Comparison of ENCODE assay signal across 16 cellular contexts in the genomic region with DNA sequence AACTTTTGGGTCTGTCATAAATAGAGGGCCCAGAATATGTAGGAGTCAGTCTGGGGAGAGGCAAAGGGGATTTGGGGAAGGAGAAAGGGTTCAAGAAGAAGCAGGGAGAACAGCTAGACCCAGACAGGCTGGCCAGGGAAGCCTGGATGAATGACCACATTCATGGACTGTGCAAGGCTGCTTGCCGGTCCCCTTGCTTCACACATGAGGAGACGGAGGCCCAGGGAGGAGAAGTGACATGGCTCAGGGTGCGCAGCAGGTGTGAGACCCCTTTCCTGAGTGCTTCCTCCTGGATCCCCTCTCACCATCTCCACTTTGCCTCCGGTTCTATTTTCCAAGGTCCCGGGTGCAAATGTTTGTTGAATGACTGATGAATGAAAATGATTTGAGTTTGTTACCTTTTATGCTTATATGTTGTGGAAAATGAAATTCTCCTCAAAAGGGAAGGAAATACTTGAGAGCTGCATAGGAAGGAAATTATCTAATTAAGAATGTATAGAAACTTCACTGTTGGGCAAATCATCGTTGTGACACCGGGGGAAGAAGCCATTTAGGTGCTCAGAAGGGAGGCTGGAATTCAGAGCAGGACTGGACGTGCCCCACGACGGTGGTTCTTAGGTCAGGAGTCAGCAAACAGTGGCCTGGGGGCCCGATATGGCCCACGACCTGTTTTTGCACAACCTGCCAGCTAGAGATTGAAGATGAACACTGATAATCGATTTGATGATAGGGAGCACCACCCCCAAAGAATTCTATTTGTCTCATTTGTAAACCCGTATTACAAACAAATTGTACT. TPM values are rescaled to one million over a fixed set of nuclear protein-coding genes. Genes with fewer than 3 reads are reported as not detected.
DNase-seq lines count a peak whose midpoint lies in the region; ATAC-seq, FAIRE-seq and TF ChIP-seq lines count a peak whose summit lies in the region.
"Had no signal": no experiment of that assay in that cellular context is flagged by ENCODE, and none has a peak within 500 bp of the region (broad histone marks: within the 10 kb centered on the region; RNA-seq: fewer than 3 reads in every experiment).

No MANE protein-coding gene starts in this region.

- H3K4me1 ChIP-seq in CD4-positive, CD25-positive, alpha-beta regulatory T cell (ENCODE audit: control insufficient read depth, insufficient read depth, low read length, poor library complexity, severe bottlenecking) = peaks cover 12% of the 10 kb centered on the region
- H3K4me1 ChIP-seq in K562 (replicated peaks in 1 of 2; ENCODE audit: control insufficient read depth in 2 of 2, insufficient read depth in 2 of 2, low read length in 2 of 2) = peaks cover 13 to 19% of the 10 kb centered on the region in 2 experiments
- H3K4me1 ChIP-seq in Karpas-422 (ENCODE audit: low read length) = no peaks in the 10 kb centered on the region

- 0 out of 2 replicates have a peak overlapping the region, but pooled peaks have one; percentile 23 for H2AFZ ChIP-seq in K562 (ENCODE audit: low read depth, low read length)
- no peak overlapping the region for H2AFZ ChIP-seq in Karpas-422 (ENCODE audit: low read length)

- CTCF ChIA-PET in K562 (lab: Yijun Ruan, JAX; ENCODE audit: low intra/inter-chr PET ratio) = no interaction called here

- peak overlapping the region; percentile 8 for H3K4me3 ChIP-seq in CD4-positive, CD25-positive, alpha-beta regulatory T cell (ENCODE audit: low read depth, low read length)
- H3K4me3 ChIP-seq in GM12875 (ENCODE audit: low read depth, low read length) = peak overlapping the region; percentile 18
- no peak overlapping the region for H3K4me3 ChIP-seq in K562
- no peak overlapping the region for H3K4me3 ChIP-seq in Karpas-422 (ENCODE audit: low read length)

- peak overlapping the region in 3 of 4 donors; percentile 9 to 59 (median 14) for H3K4me3 Mint-ChIP-seq in CD4-positive, CD25-positive, alpha-beta regulatory T cell
- H3K4me3 Mint-ChIP-seq in natural killer cell = peak overlapping the region; percentile 99

- FAIRE-seq in K562 (lab: Jason Lieb, UNC) = no peak
- FAIRE-seq in GM12892 (lab: Jason Lieb, UNC) = no peak
- FAIRE-seq: kidney had no signal

- no peak for DNase-seq in CD4-positive, CD25-positive, alpha-beta regulatory T cell
- DNase-seq in K562 (ENCODE audit: extremely low read depth in 1 of 4, low spot score in 3 of 4) (peak in 1 of 4 experiments; percentile 5), natural killer cell (no peak), Karpas-422 (no peak), GM12892 (ENCODE audit: insufficient read length) (no peak)
- DNase-seq: activated CD4-positive, alpha-beta T cell treated with anti-CD3 and anti-CD28 coated beads, Interleukin-2, amount 50 U/mL, for 1 hour; dermis blood vessel endothelial cell; foreskin fibroblast; HCEC 1CT; kidney; NCI-H187 treated with DMSO at 0.1 percent for 48 hours; occipital lobe had no signal

- intact Hi-C loops in K562 (cut with micrococcal nuclease) (no loop called here), natural killer cell (cut with micrococcal nuclease) (loop anchor here (5.0 kb wide), 2 partner anchors 73 to 182 kb away; a partner anchor contains a TSS)

- H3K79me2 ChIP-seq in K562 (ENCODE audit: control insufficient read depth, insufficient read depth, low read length) (no peaks in the 10 kb centered on the region), Karpas-422 (ENCODE audit: low read length) (no peaks in the 10 kb centered on the region)

- H3K4me1 Mint-ChIP-seq in CD4-positive, CD25-positive, alpha-beta regulatory T cell = peaks cover 0 to 21% (median 3%) of the 10 kb centered on the region in 4 donors
- peaks cover 42 to 52% of the 10 kb centered on the region in 2 donors for H3K4me1 Mint-ChIP-seq in natural killer cell

- no peaks in the 10 kb centered on the region for H3K27me3 Mint-ChIP-seq in CD4-positive, CD25-positive, alpha-beta regulatory T cell
- H3K27me3 Mint-ChIP-seq in natural killer cell (ENCODE audit: low read depth in 2 of 2) = no peaks in the 10 kb centered on the region

- H3K9me3 ChIP-seq in CD4-positive, CD25-positive, alpha-beta regulatory T cell (ENCODE audit: control insufficient read depth in 2 of 2, low read length in 2 of 2) = no peaks in the 10 kb centered on the region
- H3K9me3 ChIP-seq in K562 (replicated peaks; ENCODE audit: control insufficient read depth, insufficient read depth, low read depth, low read length) (no peaks in the 10 kb centered on the region), Karpas-422 (ENCODE audit: low read length) (no peaks in the 10 kb centered on the region)

- BruUV-seq in K562 (replicated peaks; lab: Mats Ljungman, UMichigan) = no TSS peak

- no peak overlapping the region for H3K27ac ChIP-seq in CD4-positive, CD25-positive, alpha-beta regulatory T cell (ENCODE audit: insufficient read depth, low read length, poor library complexity, severe bottlenecking)
- H3K27ac ChIP-seq in K562 (ENCODE audit: extremely low read depth, low read depth, low read length) = no peak overlapping the region
- no peak overlapping the region for H3K27ac ChIP-seq in Karpas-422 (ENCODE audit: low read length)

- in situ Hi-C loops in K562 (cut with MboI) = no loop called here

- no peak for TF ChIP-seq EP300 in K562 (IDR thresholded peaks at IDR 0.05; ENCODE audit: low read length)

- peak overlapping the region in 1 of 3 donors; percentile 1 for H3K27ac Mint-ChIP-seq in CD4-positive, CD25-positive, alpha-beta regulatory T cell
- H3K27ac Mint-ChIP-seq in natural killer cell = peak overlapping the region; percentile 84 to 91

- POLR2A ChIA-PET in K562 (lab: Yijun Ruan, JAX) = interaction anchor here (0.7 to 1.7 kb wide), 2 partner anchors 9 to 184 kb away, joined by 4 to 11 read pairs; no protein-coding TSS in a partner anchor

- no peaks in the 10 kb centered on the region for H3K9me2 ChIP-seq in Karpas-422 (replicated peaks; ENCODE audit: insufficient read depth, low read length)

- TF ChIP-seq RAD21 in K562 (CRISPR knock-in tag; conservative IDR thresholded peaks at IDR 0.05 in 1 of 2, IDR thresholded peaks at IDR 0.05 in 1 of 2) = no peak

- no peaks in the 10 kb centered on the region for H3K27me3 ChIP-seq in CD4-positive, CD25-positive, alpha-beta regulatory T cell (ENCODE audit: control insufficient read depth, insufficient read depth, low read length)
- H3K27me3 ChIP-seq in K562 (ENCODE audit: control insufficient read depth in 2 of 2, insufficient read depth in 2 of 2, low read length in 2 of 2) = no peaks in the 10 kb centered on the region
- no peaks in the 10 kb centered on the region for H3K27me3 ChIP-seq in Karpas-422 (ENCODE audit: low read length)

- no peak overlapping the region for H3K9ac ChIP-seq in K562 (ENCODE audit: insufficient read depth in 1 of 2, low read depth in 2 of 2, low read length in 2 of 2)
- H3K9ac ChIP-seq in Karpas-422 (ENCODE audit: low read length) = no peak overlapping the region

- WGBS in K562 (ENCODE audit: insufficient coverage, low coverage, missing lambda C conversion rate) = 35% methylated on average over 13 of the region's 14 CpGs

- no peak for ATAC-seq in CD4-positive, CD25-positive, alpha-beta regulatory T cell (ENCODE audit: low read depth in 2 of 2)
- ATAC-seq in K562 (peak; percentile 27; the same call in 2 of the 3 replicates), natural killer cell (peak in 1 of 3 donors; percentile 33), HG02973 (IDR thresholded peaks at IDR 0.05; ENCODE audit: unreplicated experiment) (no peak)
- ATAC-seq: SK-N-SH treated with all-trans-retinoic acid at 6 μM for 48 hours had no signal

- no peak overlapping the region for H3K4me2 ChIP-seq in K562 (ENCODE audit: insufficient read depth, low read length)
- H3K4me2 ChIP-seq in Karpas-422 (ENCODE audit: low read depth, low read length, poor library complexity, severe bottlenecking) = no peak overlapping the region

- H3K9me1 ChIP-seq in K562 (ENCODE audit: control insufficient read depth, insufficient read depth, low read length) = no peaks in the 10 kb centered on the region

- TF ChIP-seq POLR2A in K562 (conservative IDR thresholded peaks at IDR 0.05) (no peak), GM12892 (IDR thresholded peaks at IDR 0.05; ENCODE audit: low read depth, low read length) (no peak)

- H3K36me3 Mint-ChIP-seq in CD4-positive, CD25-positive, alpha-beta regulatory T cell = no peaks in the 10 kb centered on the region
- H3K36me3 Mint-ChIP-seq in natural killer cell = no peaks in the 10 kb centered on the region

- TF ChIP-seq CTCF in GM12875 (IDR thresholded peaks at IDR 0.05; ENCODE audit: borderline replicate concordance, insufficient read depth, low read depth, low read length) (no peak), K562 (IDR thresholded peaks at IDR 0.05 in 2 of 3, conservative IDR thresholded peaks at IDR 0.05 in 1 of 3; ENCODE audit: insufficient read depth in 2 of 3, low read depth in 1 of 3, low read length in 3 of 3) (no peak), natural killer cell (IDR thresholded peaks at IDR 0.05) (no peak)

- H3K9me3 Mint-ChIP-seq in CD4-positive, CD25-positive, alpha-beta regulatory T cell = peaks cover 0 to 1% (median 0%) of the 10 kb centered on the region in 7 donors
- H3K9me3 Mint-ChIP-seq in natural killer cell = no peaks in the 10 kb centered on the region

- H4K20me1 ChIP-seq in K562 (replicated peaks; ENCODE audit: control insufficient read depth, insufficient read depth, low read length) (no peaks in the 10 kb centered on the region), Karpas-422 (ENCODE audit: insufficient read depth, low read depth, low read length) (no peaks in the 10 kb centered on the region)

- H3K36me3 ChIP-seq in CD4-positive, CD25-positive, alpha-beta regulatory T cell (ENCODE audit: control insufficient read depth, insufficient read depth, low read length) = no peaks in the 10 kb centered on the region
- H3K36me3 ChIP-seq in K562 (ENCODE audit: control insufficient read depth, insufficient read depth, low read length) (no peaks in the 10 kb centered on the region), Karpas-422 (ENCODE audit: insufficient read depth, low read length) (no peaks in the 10 kb centered on the region)

RNA-seq across cellular contexts. Expression of a gene that starts 0.6 kb away (rescaled TPM):
- total RNA-seq in CD4-positive, CD25-positive, alpha-beta regulatory T cell = 13.1 TPM
- 1 to 10 TPM in 3 of 4 donors, under 1 TPM in 1; 0.71 to 4.8 (median 1.4) TPM for polyA plus RNA-seq in CD4-positive, CD25-positive, alpha-beta regulatory T cell
- 0.86 and 2.0 TPM in 2 replicates for total RNA-seq in K562 (2011; cell fraction: chromatin; rRNA removed; ENCODE audit: low replicate concordance)
- 0.92 and 1.2 TPM in 2 replicates for total RNA-seq in K562 (2011; cell fraction: nucleolus; rRNA removed)
- 0.53 and 0.73 TPM in 2 replicates for total RNA-seq in K562 (2011; cell fraction: nucleoplasm; rRNA removed)
- 0.29 and 0.50 TPM in 2 replicates for total RNA-seq in K562 (2014; rRNA removed)
- total RNA-seq in K562 (2014; rRNA removed; fragmentation: Illumina TruSeq; extraction: Trizol) = 0.25 and 0.35 TPM in 2 replicates
- total RNA-seq in K562 (2015; rRNA removed; fragmentation: Illumina TruSeq; extraction: Trizol) = 1.6 TPM in 2 replicates
- total RNA-seq in K562 (2021) = 0.98 and 1.3 TPM in 2 replicates
- 0.32 and 0.99 TPM in 2 replicates for polyA plus RNA-seq in K562 (2011; rRNA removed)
- 0.64 and 0.99 TPM in 2 replicates for polyA plus RNA-seq in K562 (2011; cell fraction: cytosol; rRNA removed)
- polyA plus RNA-seq in K562 (2011; cell fraction: nucleus; rRNA removed) = 2.0 and 3.3 TPM in 2 replicates
- 1.7 and 5.3 TPM in 2 replicates for polyA plus RNA-seq in K562 (2012)
- 0.27 and 0.53 TPM in 2 replicates for polyA plus RNA-seq in K562 (2014; fragmentation: Illumina TruSeq; extraction: Trizol)
- under 1 TPM; 0.01 to 0.03 TPM for polyA plus RNA-seq in K562 (2014; fragmentation: Nextera tagmentation; extraction: Ambion mirVana)
- 0.66 and 1.2 TPM in 2 replicates for polyA plus RNA-seq in K562 (2014; rRNA removed)
- polyA minus RNA-seq in K562 (2011; rRNA and poly(A)+ RNA removed) = 0.28 and 1.3 TPM in 2 replicates
- 0.64 and 1.4 TPM in 2 replicates for polyA minus RNA-seq in K562 (2011; cell fraction: cytosol; rRNA and poly(A)+ RNA removed)
- 0.67 and 2.2 TPM in 2 replicates for polyA minus RNA-seq in K562 (2011; cell fraction: nucleus; rRNA and poly(A)+ RNA removed)
- total RNA-seq in natural killer cell = 100 to 1,000 TPM; 370 to 545 (median 428) TPM
- total RNA-seq in Karpas-422 (2014; rRNA removed; shearing (Covaris generic); ENCODE audit: low replicate concordance) = not detected in 2 replicates
- 4.7 TPM for polyA plus RNA-seq in GM12892 (2012; ENCODE audit: missing spikeins)

RNA-seq across cellular contexts. Expression of a gene that starts 43.4 kb away (rescaled TPM):
- total RNA-seq in CD4-positive, CD25-positive, alpha-beta regulatory T cell = not detected
- polyA plus RNA-seq in CD4-positive, CD25-positive, alpha-beta regulatory T cell = not detected
- not detected in 2 replicates for total RNA-seq in K562 (2011; cell fraction: chromatin; rRNA removed; ENCODE audit: low replicate concordance)
- total RNA-seq in K562 (2011; cell fraction: nucleolus; rRNA removed) = not detected in 2 replicates
- not detected in 2 replicates for total RNA-seq in K562 (2011; cell fraction: nucleoplasm; rRNA removed)
- total RNA-seq in K562 (2014; rRNA removed) = not detected in 2 replicates
- total RNA-seq in K562 (2014; rRNA removed; fragmentation: Illumina TruSeq; extraction: Trizol) = not detected in 2 replicates
- total RNA-seq in K562 (2015; rRNA removed; fragmentation: Illumina TruSeq; extraction: Trizol) = not detected in 2 replicates
- not detected in 2 replicates for total RNA-seq in K562 (2021)
- not detected in 2 replicates for polyA plus RNA-seq in K562 (2011; rRNA removed)
- polyA plus RNA-seq in K562 (2011; cell fraction: cytosol; rRNA removed) = not detected in 2 replicates
- not detected in 2 replicates for polyA plus RNA-seq in K562 (2011; cell fraction: nucleus; rRNA removed)
- not detected in 2 replicates for polyA plus RNA-seq in K562 (2012)
- not detected in 2 replicates for polyA plus RNA-seq in K562 (2014; fragmentation: Illumina TruSeq; extraction: Trizol)
- not detected for polyA plus RNA-seq in K562 (2014; fragmentation: Nextera tagmentation; extraction: Ambion mirVana)
- polyA plus RNA-seq in K562 (2014; rRNA removed) = not detected in 2 replicates
- not detected in 2 replicates for polyA minus RNA-seq in K562 (2011; rRNA and poly(A)+ RNA removed)
- not detected in 2 replicates for polyA minus RNA-seq in K562 (2011; cell fraction: cytosol; rRNA and poly(A)+ RNA removed)
- polyA minus RNA-seq in K562 (2011; cell fraction: nucleus; rRNA and poly(A)+ RNA removed) = not detected in 2 replicates
- total RNA-seq in natural killer cell = not detected
- not detected in 2 replicates for total RNA-seq in Karpas-422 (2014; rRNA removed; shearing (Covaris generic); ENCODE audit: low replicate concordance)
- not detected for polyA plus RNA-seq in GM12892 (2012; ENCODE audit: missing spikeins)
- total RNA-seq: dermis blood vessel endothelial cell, kidney had no signal
- polyA plus RNA-seq: adipose tissue had no signal

RNA-seq across cellular contexts. Expression of a gene that starts 46.4 kb away (rescaled TPM):
- total RNA-seq in CD4-positive, CD25-positive, alpha-beta regulatory T cell = 0.20 TPM
- not detected for polyA plus RNA-seq in CD4-positive, CD25-positive, alpha-beta regulatory T cell
- total RNA-seq in K562 (2011; cell fraction: chromatin; rRNA removed; ENCODE audit: low replicate concordance) = 0.14 and 0.23 TPM in 2 replicates
- total RNA-seq in K562 (2011; cell fraction: nucleolus; rRNA removed) = 0.17 and 0.26 TPM in 2 replicates
- 0.15 and 0.31 TPM in 2 replicates for total RNA-seq in K562 (2011; cell fraction: nucleoplasm; rRNA removed)
- total RNA-seq in K562 (2014; rRNA removed) (not detected in 2 replicates), K562 (2014; rRNA removed; fragmentation: Illumina TruSeq; extraction: Trizol) (under 0.01 and 0.03 TPM in 2 replicates), K562 (2015; rRNA removed; fragmentation: Illumina TruSeq; extraction: Trizol) (not detected in 2 replicates), K562 (2021) (not detected in 2 replicates), natural killer cell (under 1 TPM in 2 of 3 donors, not detected in 1; 0.05 to 0.07 TPM)
- polyA plus RNA-seq in K562 (2011; rRNA removed) (0.01 TPM in 1 of 2 replicates, not detected in the other), K562 (2014; fragmentation: Illumina TruSeq; extraction: Trizol) (not detected in 2 replicates), K562 (2014; fragmentation: Nextera tagmentation; extraction: Ambion mirVana) (not detected), K562 (2014; rRNA removed) (not detected in 2 replicates)
- 0.01 and 0.03 TPM in 2 replicates for polyA plus RNA-seq in K562 (2011; cell fraction: cytosol; rRNA removed)
- polyA plus RNA-seq in K562 (2011; cell fraction: nucleus; rRNA removed) = 0.04 TPM in 2 replicates
- polyA plus RNA-seq in K562 (2012) = 0.03 TPM in 1 of 2 replicates, not detected in the other
- polyA minus RNA-seq in K562 (2011; rRNA and poly(A)+ RNA removed) = not detected in 2 replicates
- polyA minus RNA-seq in K562 (2011; cell fraction: cytosol; rRNA and poly(A)+ RNA removed) = not detected in 2 replicates
- 0.11 TPM in 1 of 2 replicates, not detected in the other for polyA minus RNA-seq in K562 (2011; cell fraction: nucleus; rRNA and poly(A)+ RNA removed)
- total RNA-seq in Karpas-422 (2014; rRNA removed; shearing (Covaris generic); ENCODE audit: low replicate concordance) = not detected in 2 replicates
- polyA plus RNA-seq in GM12892 (2012; ENCODE audit: missing spikeins) = 0.06 TPM
- total RNA-seq: dermis blood vessel endothelial cell had no signal

RNA-seq across cellular contexts. Expression of a gene that starts 57.8 kb away (rescaled TPM):
- 25.0 TPM for total RNA-seq in CD4-positive, CD25-positive, alpha-beta regulatory T cell
- polyA plus RNA-seq in CD4-positive, CD25-positive, alpha-beta regulatory T cell = 10 to 100 TPM; 50.6 to 82.9 (median 68.3) TPM
- total RNA-seq in K562 (2011; cell fraction: chromatin; rRNA removed; ENCODE audit: low replicate concordance) = 0.56 and 0.97 TPM in 2 replicates
- total RNA-seq in K562 (2011; cell fraction: nucleolus; rRNA removed) = 2.9 and 3.0 TPM in 2 replicates
- 1.1 and 1.4 TPM in 2 replicates for total RNA-seq in K562 (2011; cell fraction: nucleoplasm; rRNA removed)
- total RNA-seq in K562 (2014; rRNA removed) = 27.7 and 30.4 TPM in 2 replicates
- total RNA-seq in K562 (2014; rRNA removed; fragmentation: Illumina TruSeq; extraction: Trizol) = 3.6 and 4.5 TPM in 2 replicates
- total RNA-seq in K562 (2015; rRNA removed; fragmentation: Illumina TruSeq; extraction: Trizol) = 22.9 and 24.3 TPM in 2 replicates
- total RNA-seq in K562 (2021) = 15.4 and 16.5 TPM in 2 replicates
- polyA plus RNA-seq in K562 (2011; rRNA removed) = 4.1 and 33.8 TPM in 2 replicates
- polyA plus RNA-seq in K562 (2011; cell fraction: cytosol; rRNA removed) = 21.4 and 58.6 TPM in 2 replicates
- 5.5 and 35.3 TPM in 2 replicates for polyA plus RNA-seq in K562 (2011; cell fraction: nucleus; rRNA removed)
- polyA plus RNA-seq in K562 (2012) = 35.1 and 67.9 TPM in 2 replicates
- 6.0 and 6.8 TPM in 2 replicates for polyA plus RNA-seq in K562 (2014; fragmentation: Illumina TruSeq; extraction: Trizol)
- 1 to 10 TPM; 1.3 to 1.6 TPM for polyA plus RNA-seq in K562 (2014; fragmentation: Nextera tagmentation; extraction: Ambion mirVana)
- polyA plus RNA-seq in K562 (2014; rRNA removed) = 25.6 and 28.4 TPM in 2 replicates
- polyA minus RNA-seq in K562 (2011; rRNA and poly(A)+ RNA removed) = 1.2 and 5.5 TPM in 2 replicates
- 2.9 and 23.3 TPM in 2 replicates for polyA minus RNA-seq in K562 (2011; cell fraction: cytosol; rRNA and poly(A)+ RNA removed)
- 1.3 and 10.3 TPM in 2 replicates for polyA minus RNA-seq in K562 (2011; cell fraction: nucleus; rRNA and poly(A)+ RNA removed)
- 10 to 100 TPM; 29.7 to 38.1 (median 37.6) TPM for total RNA-seq in natural killer cell
- 78.0 and 206 TPM in 2 replicates for total RNA-seq in Karpas-422 (2014; rRNA removed; shearing (Covaris generic); ENCODE audit: low replicate concordance)
- 15.2 TPM for polyA plus RNA-seq in GM12892 (2012; ENCODE audit: missing spikeins)

Comparison
In these comparisons a context has a peak if more than half of its experiments do, and no peak if none do; other contexts are left out.
1. H3K4me3 ChIP-seq: peak in CD4-positive, CD25-positive, alpha-beta regulatory T cell (single experiment) and GM12875 (single experiment); none in K562 (single experiment) and Karpas-422 (single experiment).
2. RNA of a gene that starts 0.6 kb away (total RNA-seq): 370 to 545 TPM in natural killer cell; 13.1 TPM in CD4-positive, CD25-positive, alpha-beta regulatory T cell (single experiment), 0.25 to 2.0 TPM in K562 and not detected in Karpas-422; every median in the first group is over 10 times any median in the second.